Comparison of ENCODE assay signal across 8 cellular contexts in genomic region chr10:3805227-3805790, GRCh38. TPM values are rescaled to one million over a fixed set of nuclear protein-coding genes. Genes with fewer than 3 reads are reported as not detected.
DNase-seq lines count a peak whose midpoint lies in the region; ATAC-seq and TF ChIP-seq lines count a peak whose summit lies in the region.

No MANE protein-coding gene starts in this region.

- H3K4me1 Mint-ChIP-seq in osteocyte (ENCODE audit: unreplicated experiment) = no peaks in the 10 kb centered on the region

- H3K27me3 Mint-ChIP-seq in osteocyte (ENCODE audit: unreplicated experiment) = no peaks in the 10 kb centered on the region

- DNase-seq in A172 (ENCODE audit: low spot score) (peak; percentile 86), T-helper 9 cell (peak; percentile 33), osteocyte (ENCODE audit: extremely low spot score, unreplicated experiment) (no peak), NCI-H446 (lab: John Stamatoyannopoulos, UW) (no peak), hypothalamus (lab: John Stamatoyannopoulos, UW) (no peak)
- peak; percentile 64 for DNase-seq in effector CD4-positive, alpha-beta T cell

- peak; percentile 43 for ATAC-seq in GM18858 (IDR thresholded peaks at IDR 0.05; ENCODE audit: unreplicated experiment)
- ATAC-seq in HG03565 (IDR thresholded peaks at IDR 0.05; ENCODE audit: unreplicated experiment) = peak; percentile 33

- no peak overlapping the region for H3K27ac Mint-ChIP-seq in osteocyte (ENCODE audit: unreplicated experiment)

- H3K9me3 Mint-ChIP-seq in osteocyte (ENCODE audit: unreplicated experiment) = no peaks in the 10 kb centered on the region

- no peaks in the 10 kb centered on the region for H3K36me3 Mint-ChIP-seq in osteocyte (ENCODE audit: unreplicated experiment)

- H3K4me3 Mint-ChIP-seq in osteocyte (ENCODE audit: unreplicated experiment) = peak overlapping the region; percentile 36

- TF ChIP-seq CTCF in osteocyte (IDR thresholded peaks at IDR 0.05) = no peak

RNA-seq across cellular contexts. Expression of gene KLF6, which starts 20.3 kb away (rescaled TPM):
- 20.3 and 20.4 TPM in 2 replicates for total RNA-seq in A172 (2014; rRNA removed; shearing (Covaris generic))
- total RNA-seq in osteocyte = 263 and 341 TPM in 2 replicates

Comparison
In these comparisons a context has a peak if more than half of its experiments do, and no peak if none do; other contexts are left out.
1. DNase-seq: peak in A172 (single experiment), T-helper 9 cell (single experiment) and effector CD4-positive, alpha-beta T cell (single experiment); none in osteocyte (single experiment), NCI-H446 (0 of 2) and hypothalamus (0 of 51).
2. RNA of gene KLF6, which starts 20.3 kb away (total RNA-seq): 263 to 341 TPM in osteocyte; 20.3 to 20.4 TPM in A172; every median in the first group is over 10 times any median in the second.